ENCODE assay signal across 34 cellular contexts in genomic region chr11:119273721-119274120, GRCh38.
"Had no signal": no experiment of that assay in that cellular context is flagged by ENCODE, and none has a peak within 500 bp of the region (broad histone marks: within the 10 kb centered on the region; RNA-seq: fewer than 3 reads in every experiment).

No MANE protein-coding gene starts in this region.

- H3K9me3 Mint-ChIP-seq: activated B cell treated with CpG ODN at 0.5 μM for 24 hours; activated CD8-positive, alpha-beta T cell treated with anti-CD3 and anti-CD28 coated beads for 36 hours; activated T-cell treated with anti-CD3 and anti-CD28 coated beads, Interleukin-2, amount 50 U/mL, for 4 hours; activated T-helper 17 cell treated with anti-CD3 and anti-CD28 coated beads, Interleukin-2, amount 50 U/mL, for 72 hours; central memory CD8-positive, alpha-beta T cell; effector memory CD8-positive, alpha-beta T cell; T-cell; T-helper 2 cell treated with Interferon-gamma antibody and Interleukin-4, amounts not matched to agents 5 μg/mL and 100 μg/mL, for 36 hours had no signal

- H3K27ac ChIP-seq: brain microvascular endothelial cell, gastrocnemius medialis, heart left ventricle had no signal

- H3K9me3 ChIP-seq: gastrocnemius medialis, heart left ventricle had no signal

- H3K4me1 Mint-ChIP-seq: activated B cell treated with CpG ODN at 0.5 μM for 24 hours; activated T-helper 17 cell treated with anti-CD3 and anti-CD28 coated beads, Interleukin-2, amount 50 U/mL, for 72 hours had no signal

- FAIRE-seq: astrocyte, bronchial epithelial cell, endometrium had no signal

- DNase-seq: activated B cell treated with CpG ODN at 0.5 μM for 24 hours; activated CD4-positive, alpha-beta T cell treated with anti-CD3 and anti-CD28 coated beads for 48 hours; activated CD4-positive, alpha-beta T cell treated with anti-CD3 and anti-CD28 coated beads, Interleukin-2, amount 50 U/mL, for 1 hour; activated CD4-positive, alpha-beta T cell treated with anti-CD3 and anti-CD28 coated beads, Interleukin-2, amount 50 U/mL, for 48 hours; activated CD8-positive, alpha-beta memory T cell treated with anti-CD3 and anti-CD28 coated beads for 24 hours; activated CD8-positive, alpha-beta T cell treated with anti-CD3 and anti-CD28 coated beads for 36 hours; activated effector memory CD4-positive, alpha-beta T cell treated with Interleukin-2 at 50 U/mL for 16 hours; activated gamma-delta T cell treated with Interleukin-2 at 50 U/mL for 16 hours; activated naive CD4-positive, alpha-beta T cell treated with anti-CD3 and anti-CD28 coated beads, Interleukin-2, amount 50 U/mL, for 16 hours; activated naive CD4-positive, alpha-beta T cell treated with Interleukin-2 at 50 U/mL for 16 hours; activated T-cell treated with anti-CD3 and anti-CD28 coated beads, Interleukin-2, amount 50 U/mL, for 4 hours; amniotic stem cell; anterior cingulate cortex; brain microvascular endothelial cell; cortex of kidney; dermis blood vessel endothelial cell; effector CD4-positive, alpha-beta T cell; effector memory CD8-positive, alpha-beta T cell; foreskin fibroblast; gastrocnemius medialis; glutamatergic neuron; heart left ventricle; T-cell; T-helper 17 cell; T1000 had no signal

- H3K27ac Mint-ChIP-seq: activated B cell treated with CpG ODN at 0.5 μM for 24 hours; activated CD8-positive, alpha-beta T cell treated with anti-CD3 and anti-CD28 coated beads for 36 hours; activated naive CD8-positive, alpha-beta T cell; activated T-helper 17 cell treated with anti-CD3 and anti-CD28 coated beads, Interleukin-2, amount 50 U/mL, for 72 hours; T-helper 17 cell; T-helper 2 cell treated with Interferon-gamma antibody and Interleukin-4, amounts not matched to agents 5 μg/mL and 100 μg/mL, for 36 hours had no signal

- H3K27me3 Mint-ChIP-seq: activated B cell treated with CpG ODN at 0.5 μM for 24 hours; activated CD8-positive, alpha-beta T cell treated with anti-CD3 and anti-CD28 coated beads for 36 hours; activated naive CD8-positive, alpha-beta T cell; activated T-helper 17 cell treated with anti-CD3 and anti-CD28 coated beads, Interleukin-2, amount 50 U/mL, for 72 hours; central memory CD8-positive, alpha-beta T cell; effector memory CD8-positive, alpha-beta T cell; T-cell; T-helper 17 cell had no signal

- H3K4me1 ChIP-seq: gastrocnemius medialis had no signal

- ATAC-seq: activated CD4-positive, CD25-positive, alpha-beta regulatory T cell treated with anti-CD3 and anti-CD28 coated beads, Interleukin-2, amount 50 U/mL, for 24 hours; activated CD8-positive, alpha-beta T cell treated with anti-CD3 and anti-CD28 coated beads for 36 hours; activated T-cell treated with anti-CD3 and anti-CD28 coated beads, Interleukin-2, amount 50 U/mL, for 4 hours; activated T-helper 17 cell treated with anti-CD3 and anti-CD28 coated beads, Interleukin-2, amount 50 U/mL, for 72 hours; effector memory CD8-positive, alpha-beta T cell; esophagus mucosa; gastrocnemius medialis; heart left ventricle; T-cell; T-helper 17 cell had no signal

- H3K4me3 ChIP-seq: gastrocnemius medialis, heart left ventricle had no signal

- H3K4me3 Mint-ChIP-seq: activated B cell treated with CpG ODN at 0.5 μM for 24 hours; activated CD8-positive, alpha-beta T cell treated with anti-CD3 and anti-CD28 coated beads for 36 hours; activated naive CD8-positive, alpha-beta T cell; activated T-cell treated with anti-CD3 and anti-CD28 coated beads, Interleukin-2, amount 50 U/mL, for 4 hours; activated T-helper 17 cell treated with anti-CD3 and anti-CD28 coated beads, Interleukin-2, amount 50 U/mL, for 72 hours; central memory CD8-positive, alpha-beta T cell; effector memory CD8-positive, alpha-beta T cell; T-cell; T-helper 17 cell; T-helper 2 cell treated with Interferon-gamma antibody and Interleukin-4, amounts not matched to agents 5 μg/mL and 100 μg/mL, for 36 hours had no signal

- H3K27me3 ChIP-seq: brain microvascular endothelial cell, gastrocnemius medialis, heart left ventricle had no signal
